ENCODE assay signal across 17 cellular contexts in genomic region chr2:204971219-204971907, GRCh38.
DNase-seq lines count a peak whose midpoint lies in the region; ATAC-seq and TF ChIP-seq lines count a peak whose summit lies in the region.
"Had no signal": no experiment of that assay in that cellular context is flagged by ENCODE, and none has a peak within 500 bp of the region (broad histone marks: within the 10 kb centered on the region; RNA-seq: fewer than 3 reads in every experiment).

No MANE protein-coding gene starts in this region.

- H3K36me3 ChIP-seq in neural progenitor cell (no peaks in the 10 kb centered on the region), Peyer's patch (no peaks in the 10 kb centered on the region)
- H3K36me3 ChIP-seq: breast epithelium, thyroid gland had no signal

- peak; percentile 57 for ATAC-seq in activated CD4-positive, alpha-beta T cell treated with anti-CD3 and anti-CD28 coated beads for 36 hours
- ATAC-seq in Right ventricle myocardium superior (ENCODE audit: poor library complexity): no peak
- ATAC-seq: esophagus mucosa, GM23338, left cardiac atrium had no signal

- no peaks in the 10 kb centered on the region for H4K20me1 ChIP-seq in neural progenitor cell (ENCODE audit: low read depth)

- H3K4me2 ChIP-seq in neural progenitor cell: no peak overlapping the region
- H3K4me2 ChIP-seq: GM23338 had no signal

- no peaks in the 10 kb centered on the region for H3K27me3 ChIP-seq in neural progenitor cell
- no peaks in the 10 kb centered on the region for H3K27me3 ChIP-seq in Peyer's patch
- H3K27me3 ChIP-seq: breast epithelium, thyroid gland had no signal

- H3K4me3 ChIP-seq in neural progenitor cell (no peak overlapping the region), Peyer's patch (no peak overlapping the region)
- H3K4me3 ChIP-seq: breast epithelium, GM23338, thyroid gland had no signal

- no peak overlapping the region for H3K27ac ChIP-seq in neural progenitor cell
- no peak overlapping the region for H3K27ac ChIP-seq in Peyer's patch
- H3K27ac ChIP-seq: breast epithelium, thyroid gland had no signal

- H3K79me2 ChIP-seq in neural progenitor cell (ENCODE audit: low read depth): no peaks in the 10 kb centered on the region

- POLR2A ChIA-PET in activated CD4-positive, alpha-beta T cell treated with anti-CD3 and anti-CD28 coated beads for 36 hours (lab: Charles Lee): interaction anchor here (0.8 kb wide), 1 partner anchor 129 kb away, joined by 3 read pairs; no protein-coding TSS in a partner anchor

- H3K4me1 Mint-ChIP-seq in activated CD4-positive, alpha-beta T cell treated with anti-CD3 and anti-CD28 coated beads for 36 hours: peaks cover 53% of the 10 kb centered on the region
- peaks cover 58% of the 10 kb centered on the region for H3K4me1 Mint-ChIP-seq in neural progenitor cell
- H3K4me1 Mint-ChIP-seq in endothelial cell (ENCODE audit: unreplicated experiment): peaks cover 18% of the 10 kb centered on the region

- H3K36me3 Mint-ChIP-seq in activated CD4-positive, alpha-beta T cell treated with anti-CD3 and anti-CD28 coated beads for 36 hours (ENCODE audit: low read depth): peaks cover 2% of the 10 kb centered on the region
- H3K36me3 Mint-ChIP-seq in neural progenitor cell (no peaks in the 10 kb centered on the region), endothelial cell (ENCODE audit: low read depth, unreplicated experiment) (no peaks in the 10 kb centered on the region)

- TF ChIP-seq CTCF in neural progenitor cell (IDR thresholded peaks at IDR 0.05) (no peak), endothelial cell (IDR thresholded peaks at IDR 0.05; ENCODE audit: unreplicated experiment) (no peak), Peyer's patch (IDR thresholded peaks at IDR 0.05) (no peak)

- H3K27me3 Mint-ChIP-seq in activated CD4-positive, alpha-beta T cell treated with anti-CD3 and anti-CD28 coated beads for 36 hours: no peaks in the 10 kb centered on the region
- H3K27me3 Mint-ChIP-seq in neural progenitor cell (ENCODE audit: insufficient read depth, low read depth) (no peaks in the 10 kb centered on the region), endothelial cell (ENCODE audit: unreplicated experiment) (peaks cover 2% of the 10 kb centered on the region)

- DNase-seq in activated CD4-positive, alpha-beta T cell treated with anti-CD3 and anti-CD28 coated beads for 36 hours: no peak
- DNase-seq in activated CD4-positive, alpha-beta T cell treated with anti-CD3 and anti-CD28 coated beads, Interleukin-2, amount 50 U/mL, for 48 hours: no peak
- DNase-seq in SK-MEL-5 (ENCODE audit: low read depth, low spot score) (peak; percentile 58), astrocyte of the hippocampus (ENCODE audit: low read depth, low spot score) (peak; percentile 9), neural progenitor cell (ENCODE audit: low spot score) (no peak), endothelial cell (ENCODE audit: low spot score) (no peak), Right ventricle myocardium superior (no peak), Peyer's patch (no peak)
- DNase-seq: C1 segment of cervical spinal cord, left cardiac atrium, NCI-H1417, NCI-H82, retina, thyroid gland had no signal

- H3K4me1 ChIP-seq in neural progenitor cell (peaks cover 47% of the 10 kb centered on the region), Peyer's patch (no peaks in the 10 kb centered on the region)
- H3K4me1 ChIP-seq: breast epithelium had no signal

- H3K9me3 Mint-ChIP-seq in activated CD4-positive, alpha-beta T cell treated with anti-CD3 and anti-CD28 coated beads for 36 hours (ENCODE audit: low read depth): no peaks in the 10 kb centered on the region
- H3K9me3 Mint-ChIP-seq in neural progenitor cell (no peaks in the 10 kb centered on the region), endothelial cell (ENCODE audit: unreplicated experiment) (no peaks in the 10 kb centered on the region)
- H3K9me3 Mint-ChIP-seq: GM23338 had no signal

- intact Hi-C loops in activated CD4-positive, alpha-beta T cell treated with anti-CD3 and anti-CD28 coated beads for 36 hours (cut with DNase I, micrococcal nuclease): loop anchor here in 1 of 2 experiments (2.0 kb wide), 1 partner anchor 23 kb away; no protein-coding TSS in a partner anchor
- intact Hi-C loops in Right ventricle myocardium superior (cut with DNase I): no loop called here

- in situ Hi-C loops in SK-MEL-5 (cut with HindIII; ENCODE audit: low pct_unique_long_range_greater_than_20kb, low sequenced_read_pairs): no loop called here

- no peak overlapping the region for H3K4me3 Mint-ChIP-seq in activated CD4-positive, alpha-beta T cell treated with anti-CD3 and anti-CD28 coated beads for 36 hours
- H3K4me3 Mint-ChIP-seq in neural progenitor cell (no peak overlapping the region), endothelial cell (ENCODE audit: unreplicated experiment) (no peak overlapping the region)
- H3K4me3 Mint-ChIP-seq: GM23338 had no signal

- H3K27ac Mint-ChIP-seq in activated CD4-positive, alpha-beta T cell treated with anti-CD3 and anti-CD28 coated beads for 36 hours: peak overlapping the region; percentile 75
- H3K27ac Mint-ChIP-seq in neural progenitor cell (peak overlapping the region; percentile 33), endothelial cell (ENCODE audit: unreplicated experiment) (no peak overlapping the region)
- H3K27ac Mint-ChIP-seq: GM23338 had no signal

- H3K9ac ChIP-seq in neural progenitor cell: no peak overlapping the region

- H2AFZ ChIP-seq in neural progenitor cell (replicated peaks): no peak overlapping the region
- H2AFZ ChIP-seq: GM23338 had no signal

- CTCF ChIA-PET in activated CD4-positive, alpha-beta T cell treated with anti-CD3 and anti-CD28 coated beads for 36 hours (lab: Charles Lee): interaction anchor here (0.5 to 1.4 kb wide), 4 partner anchors 201 to 1246 kb away, joined by 3 to 4 read pairs (median 3); no protein-coding TSS in a partner anchor

- no peak for TF ChIP-seq POLR2A in Peyer's patch (IDR thresholded peaks at IDR 0.05)

- peaks cover 9% of the 10 kb centered on the region for H3F3A ChIP-seq in neural progenitor cell (ENCODE audit: low read depth)

- no peaks in the 10 kb centered on the region for H3K9me3 ChIP-seq in neural progenitor cell (ENCODE audit: low read depth)
- H3K9me3 ChIP-seq in Peyer's patch: no peaks in the 10 kb centered on the region
- H3K9me3 ChIP-seq: breast epithelium, thyroid gland had no signal

Comparison
In these comparisons a context has a peak if more than half of its experiments do, and no peak if none do; other contexts are left out.
1. DNase-seq: peak in SK-MEL-5 (single experiment) and astrocyte of the hippocampus (single experiment); none in activated CD4-positive, alpha-beta T cell treated with anti-CD3 and anti-CD28 coated beads for 36 hours (single experiment), activated CD4-positive, alpha-beta T cell treated with anti-CD3 and anti-CD28 coated beads, Interleukin-2, amount 50 U/mL, for 48 hours (0 of 2), neural progenitor cell (single experiment), endothelial cell (single experiment), Right ventricle myocardium superior (single experiment) and Peyer's patch (0 of 3).